18 cellular contexts compared by ENCODE assay signal in genomic region chr5:79535477-79536192, GRCh38. TPM values are rescaled to one million over a fixed set of nuclear protein-coding genes. Genes with fewer than 3 reads are reported as not detected.
DNase-seq lines count a peak whose midpoint lies in the region; ATAC-seq, FAIRE-seq and TF ChIP-seq lines count a peak whose summit lies in the region.
"Had no signal": no experiment of that assay in that cellular context is flagged by ENCODE, and none has a peak within 500 bp of the region (broad histone marks: within the 10 kb centered on the region; RNA-seq: fewer than 3 reads in every experiment).

No MANE protein-coding gene starts in this region.

- no peaks in the 10 kb centered on the region for H3K36me3 ChIP-seq in CD8-positive, alpha-beta T cell (ENCODE audit: insufficient read depth, low read length)
- H3K36me3 ChIP-seq in K562 (ENCODE audit: control insufficient read depth, insufficient read depth, low read length) (no peaks in the 10 kb centered on the region), right lobe of liver (no peaks in the 10 kb centered on the region)

- H3K27me3 ChIP-seq in CD8-positive, alpha-beta T cell (ENCODE audit: insufficient read depth, low read length) = no peaks in the 10 kb centered on the region
- H3K27me3 ChIP-seq in K562 (ENCODE audit: control insufficient read depth in 2 of 2, insufficient read depth in 2 of 2, low read length in 2 of 2) (no peaks in the 10 kb centered on the region), right lobe of liver (no peaks in the 10 kb centered on the region)

- TF ChIP-seq CTCF in CD8-positive, alpha-beta T cell (IDR thresholded peaks at IDR 0.05) = peak; percentile 28
- TF ChIP-seq CTCF in HFF-Myc (IDR thresholded peaks at IDR 0.05; ENCODE audit: low read depth, low read length, missing control alignments) = peak; percentile 4
- TF ChIP-seq CTCF in K562 (IDR thresholded peaks at IDR 0.05 in 2 of 3, conservative IDR thresholded peaks at IDR 0.05 in 1 of 3; ENCODE audit: insufficient read depth in 2 of 3, low read depth in 1 of 3, low read length in 3 of 3) = peak in 2 of 3 experiments; percentile 19 to 33; a peak in 2 of 6 replicates
- peak in 1 of 4 donors; percentile 6 for TF ChIP-seq CTCF in right lobe of liver (IDR thresholded peaks at IDR 0.05)

- FAIRE-seq in K562 (lab: Jason Lieb, UNC) = no peak
- FAIRE-seq: endometrium had no signal

- no peak overlapping the region for H3K27ac Mint-ChIP-seq in CD8-positive, alpha-beta T cell
- H3K27ac Mint-ChIP-seq: activated naive CD4-positive, alpha-beta T cell treated with anti-CD3 and anti-CD28 coated beads, Interleukin-2, amount 50 U/mL, for 24 hours; progenitor cell of endocrine pancreas had no signal

- WGBS in K562 (ENCODE audit: insufficient coverage, low coverage, missing lambda C conversion rate) = 8% methylated on average over 4 of the region's 4 CpGs
- 62% methylated on average over 4 of the region's 4 CpGs for WGBS in right lobe of liver (ENCODE audit: insufficient coverage, low coverage, low lambda C conversion rate, missing lambda C conversion rate)

- no peaks in the 10 kb centered on the region for H3K9me3 ChIP-seq in CD8-positive, alpha-beta T cell (ENCODE audit: low read length)
- H3K9me3 ChIP-seq in K562 (replicated peaks; ENCODE audit: control insufficient read depth, insufficient read depth, low read depth, low read length) (no peaks in the 10 kb centered on the region), right lobe of liver (no peaks in the 10 kb centered on the region)

- H3K9me3 Mint-ChIP-seq in CD8-positive, alpha-beta T cell = no peaks in the 10 kb centered on the region
- H3K9me3 Mint-ChIP-seq: activated naive CD4-positive, alpha-beta T cell treated with anti-CD3 and anti-CD28 coated beads, Interleukin-2, amount 50 U/mL, for 24 hours; central memory CD8-positive, alpha-beta T cell had no signal

- no peak for DNase-seq in CD8-positive, alpha-beta T cell
- DNase-seq in HFF-Myc (ENCODE audit: extremely low read depth, low read depth) (no peak), K562 (ENCODE audit: extremely low read depth in 1 of 4, low spot score in 3 of 4) (no peak), right lobe of liver (no peak), posterior vena cava (ENCODE audit: low spot score) (no peak)
- no peak for DNase-seq in activated naive CD4-positive, alpha-beta T cell treated with Interleukin-2 at 50 U/mL for 16 hours
- DNase-seq: activated CD4-positive, alpha-beta T cell treated with anti-CD3 and anti-CD28 coated beads for 1 hour; activated CD8-positive, alpha-beta memory T cell treated with anti-CD3 and anti-CD28 coated beads, Interleukin-2, amount 50 U/mL, for 48 hours; C1 segment of cervical spinal cord; NCI-H1436; NCI-H446 treated with DMSO at 0.1 percent for 48 hours; stimulated activated CD4-positive, alpha-beta T cell treated with anti-CD3 and anti-CD28 coated beads, Interleukin-15, amount 100 ng/mL, for 24 hours; T-helper 2 cell had no signal

- H2AFZ ChIP-seq in K562 (ENCODE audit: low read depth, low read length) = 0 out of 2 replicates have a peak overlapping the region, but pooled peaks have one; percentile 33

- no peak overlapping the region for H3K4me3 ChIP-seq in CD8-positive, alpha-beta T cell (ENCODE audit: low read depth, low read length)
- H3K4me3 ChIP-seq in HFF-Myc (replicated peaks; ENCODE audit: low read depth, low read length) = no peak overlapping the region
- H3K4me3 ChIP-seq in K562 = no peak overlapping the region
- H3K4me3 ChIP-seq in right lobe of liver = no peak overlapping the region

- H4K20me1 ChIP-seq in K562 (replicated peaks; ENCODE audit: control insufficient read depth, insufficient read depth, low read length) = no peaks in the 10 kb centered on the region

- TF ChIP-seq POLR2A in K562 (conservative IDR thresholded peaks at IDR 0.05) (no peak), right lobe of liver (IDR thresholded peaks at IDR 0.05) (no peak)

- no peaks in the 10 kb centered on the region for H3K36me3 Mint-ChIP-seq in CD8-positive, alpha-beta T cell
- H3K36me3 Mint-ChIP-seq: activated naive CD4-positive, alpha-beta T cell treated with anti-CD3 and anti-CD28 coated beads, Interleukin-2, amount 50 U/mL, for 24 hours had no signal

- CTCF ChIA-PET in CD8-positive, alpha-beta T cell (lab: Charles Lee) = interaction anchor here (1.1 kb wide), 1 partner anchor 402 kb away, joined by 3 read pairs; no protein-coding TSS in a partner anchor
- CTCF ChIA-PET in K562 (lab: Yijun Ruan, JAX; ENCODE audit: low intra/inter-chr PET ratio) = interaction anchor here (1.0 kb wide), 1 partner anchor 513 kb away, joined by 3 read pairs; no protein-coding TSS in a partner anchor

- no peak overlapping the region for H3K9ac ChIP-seq in K562 (ENCODE audit: insufficient read depth in 1 of 2, low read depth in 2 of 2, low read length in 2 of 2)

- intact Hi-C loops in CD8-positive, alpha-beta T cell (cut with DNase I, micrococcal nuclease) = loop anchor here (2.0 to 10.0 kb wide), 4 partner anchors 211 to 515 kb away; no protein-coding TSS in a partner anchor
- intact Hi-C loops in K562 (cut with micrococcal nuclease) (loop anchor here (5.0 kb wide), 1 partner anchor 403 kb away; no protein-coding TSS in a partner anchor), right lobe of liver (cut with DNase I) (no loop called here), posterior vena cava (cut with DNase I) (no loop called here)

- BruUV-seq in K562 (replicated peaks; lab: Mats Ljungman, UMichigan) = no TSS peak

- in situ Hi-C loops in K562 (cut with MboI) = no loop called here

- no peak for ATAC-seq in CD8-positive, alpha-beta T cell
- ATAC-seq in K562 (peak; percentile 64; the same call in 2 of the 3 replicates), right lobe of liver (peak; percentile 86 to 92 (median 90)), GM18873 (IDR thresholded peaks at IDR 0.05; ENCODE audit: low FRiP score, unreplicated experiment) (no peak)

- POLR2A ChIA-PET in CD8-positive, alpha-beta T cell (lab: Charles Lee) = no interaction called here
- POLR2A ChIA-PET in K562 (lab: Yijun Ruan, JAX) = no interaction called here

- no peaks in the 10 kb centered on the region for H3K4me1 Mint-ChIP-seq in CD8-positive, alpha-beta T cell (ENCODE audit: low read depth)
- H3K4me1 Mint-ChIP-seq: activated naive CD4-positive, alpha-beta T cell treated with anti-CD3 and anti-CD28 coated beads, Interleukin-2, amount 50 U/mL, for 24 hours; central memory CD8-positive, alpha-beta T cell had no signal

- TF ChIP-seq EP300 in K562 (IDR thresholded peaks at IDR 0.05; ENCODE audit: low read length) = no peak

- H3K4me2 ChIP-seq in K562 (ENCODE audit: insufficient read depth, low read length) = no peak overlapping the region

- no peak overlapping the region for H3K27ac ChIP-seq in CD8-positive, alpha-beta T cell (ENCODE audit: low read depth, low read length)
- H3K27ac ChIP-seq in K562 (ENCODE audit: extremely low read depth, low read depth, low read length) (no peak overlapping the region), right lobe of liver (no peak overlapping the region)

- TF ChIP-seq RAD21 in K562 (CRISPR knock-in tag; conservative IDR thresholded peaks at IDR 0.05 in 1 of 2, IDR thresholded peaks at IDR 0.05 in 1 of 2) = peak in 1 of 2 experiments; percentile 54; a peak in 2 of 4 replicates

- H3K9me1 ChIP-seq in K562 (ENCODE audit: control insufficient read depth, insufficient read depth, low read length) = no peaks in the 10 kb centered on the region

- no peak overlapping the region for H3K4me3 Mint-ChIP-seq in CD8-positive, alpha-beta T cell
- H3K4me3 Mint-ChIP-seq: activated naive CD4-positive, alpha-beta T cell treated with anti-CD3 and anti-CD28 coated beads, Interleukin-2, amount 50 U/mL, for 24 hours; central memory CD8-positive, alpha-beta T cell had no signal

- peaks cover 8% of the 10 kb centered on the region for H3K27me3 Mint-ChIP-seq in CD8-positive, alpha-beta T cell (ENCODE audit: low read depth)
- H3K27me3 Mint-ChIP-seq: activated naive CD4-positive, alpha-beta T cell treated with anti-CD3 and anti-CD28 coated beads, Interleukin-2, amount 50 U/mL, for 24 hours; progenitor cell of endocrine pancreas had no signal

- H3K4me1 ChIP-seq in CD8-positive, alpha-beta T cell (ENCODE audit: insufficient read depth, low read length) = no peaks in the 10 kb centered on the region
- H3K4me1 ChIP-seq in K562 (replicated peaks in 1 of 2; ENCODE audit: control insufficient read depth in 2 of 2, insufficient read depth in 2 of 2, low read length in 2 of 2) (no peaks in the 10 kb centered on the region), right lobe of liver (peaks cover 0 to 13% (median 0%) of the 10 kb centered on the region in 4 donors)

- no peaks in the 10 kb centered on the region for H3K79me2 ChIP-seq in K562 (ENCODE audit: control insufficient read depth, insufficient read depth, low read length)

TF ChIP-seq in K562, 482 proteins besides CTCF, POLR2A, EP300 and RAD21 (continues in another document):
- no peak for TF ChIP-seq ZNF785 (CRISPR knock-in tag; IDR thresholded peaks at IDR 0.05)

RNA-seq across cellular contexts. Expression of gene HOMER1, which starts 21.7 kb away (rescaled TPM):
- total RNA-seq in CD8-positive, alpha-beta T cell = 1 to 10 TPM; 2.2 to 3.2 TPM
- 9.6 and 22.9 TPM in 2 replicates for total RNA-seq in K562 (2011; cell fraction: chromatin; rRNA removed; ENCODE audit: low replicate concordance)
- 7.6 and 9.0 TPM in 2 replicates for total RNA-seq in K562 (2011; cell fraction: nucleolus; rRNA removed)
- total RNA-seq in K562 (2011; cell fraction: nucleoplasm; rRNA removed) = 10.0 and 12.4 TPM in 2 replicates
- 9.9 and 11.0 TPM in 2 replicates for total RNA-seq in K562 (2014; rRNA removed)
- total RNA-seq in K562 (2014; rRNA removed; fragmentation: Illumina TruSeq; extraction: Trizol) = 30.1 and 31.0 TPM in 2 replicates
- total RNA-seq in K562 (2015; rRNA removed; fragmentation: Illumina TruSeq; extraction: Trizol) = 35.7 and 39.9 TPM in 2 replicates
- 18.6 and 19.2 TPM in 2 replicates for total RNA-seq in K562 (2021)
- 9.0 and 9.4 TPM in 2 replicates for polyA plus RNA-seq in K562 (2011; rRNA removed)
- polyA plus RNA-seq in K562 (2011; cell fraction: cytosol; rRNA removed) = 1.9 and 3.7 TPM in 2 replicates
- polyA plus RNA-seq in K562 (2011; cell fraction: nucleus; rRNA removed) = 2.7 and 3.4 TPM in 2 replicates
- polyA plus RNA-seq in K562 (2012) = 5.8 and 13.7 TPM in 2 replicates
- polyA plus RNA-seq in K562 (2014; fragmentation: Illumina TruSeq; extraction: Trizol) = 13.6 and 14.0 TPM in 2 replicates
- polyA plus RNA-seq in K562 (2014; fragmentation: Nextera tagmentation; extraction: Ambion mirVana) = 1 to 10 TPM; 6.3 to 8.4 TPM
- 6.6 and 7.0 TPM in 2 replicates for polyA plus RNA-seq in K562 (2014; rRNA removed)
- polyA minus RNA-seq in K562 (2011; rRNA and poly(A)+ RNA removed) = 36.1 and 36.9 TPM in 2 replicates
- 21.1 and 21.9 TPM in 2 replicates for polyA minus RNA-seq in K562 (2011; cell fraction: cytosol; rRNA and poly(A)+ RNA removed)
- 10.6 and 18.3 TPM in 2 replicates for polyA minus RNA-seq in K562 (2011; cell fraction: nucleus; rRNA and poly(A)+ RNA removed)
- total RNA-seq in right lobe of liver = 1 to 10 TPM in 4 of 6 experiments, under 1 TPM in 2; 0.26 to 1.7 (median 1.2) TPM
- 1 to 10 TPM; 6.8 to 7.8 TPM for total RNA-seq in posterior vena cava

Comparison
In these comparisons a context has a peak if more than half of its experiments do, and no peak if none do; other contexts are left out.
1. ATAC-seq: peak in K562 (single experiment) and right lobe of liver (4 of 4); none in CD8-positive, alpha-beta T cell (single experiment) and GM18873 (single experiment).
2. intact Hi-C loops: an anchor here in CD8-positive, alpha-beta T cell (2.0 to 10.0 kb wide) and K562 (5.0 kb wide); none called in right lobe of liver and posterior vena cava.